In the genomic region with DNA sequence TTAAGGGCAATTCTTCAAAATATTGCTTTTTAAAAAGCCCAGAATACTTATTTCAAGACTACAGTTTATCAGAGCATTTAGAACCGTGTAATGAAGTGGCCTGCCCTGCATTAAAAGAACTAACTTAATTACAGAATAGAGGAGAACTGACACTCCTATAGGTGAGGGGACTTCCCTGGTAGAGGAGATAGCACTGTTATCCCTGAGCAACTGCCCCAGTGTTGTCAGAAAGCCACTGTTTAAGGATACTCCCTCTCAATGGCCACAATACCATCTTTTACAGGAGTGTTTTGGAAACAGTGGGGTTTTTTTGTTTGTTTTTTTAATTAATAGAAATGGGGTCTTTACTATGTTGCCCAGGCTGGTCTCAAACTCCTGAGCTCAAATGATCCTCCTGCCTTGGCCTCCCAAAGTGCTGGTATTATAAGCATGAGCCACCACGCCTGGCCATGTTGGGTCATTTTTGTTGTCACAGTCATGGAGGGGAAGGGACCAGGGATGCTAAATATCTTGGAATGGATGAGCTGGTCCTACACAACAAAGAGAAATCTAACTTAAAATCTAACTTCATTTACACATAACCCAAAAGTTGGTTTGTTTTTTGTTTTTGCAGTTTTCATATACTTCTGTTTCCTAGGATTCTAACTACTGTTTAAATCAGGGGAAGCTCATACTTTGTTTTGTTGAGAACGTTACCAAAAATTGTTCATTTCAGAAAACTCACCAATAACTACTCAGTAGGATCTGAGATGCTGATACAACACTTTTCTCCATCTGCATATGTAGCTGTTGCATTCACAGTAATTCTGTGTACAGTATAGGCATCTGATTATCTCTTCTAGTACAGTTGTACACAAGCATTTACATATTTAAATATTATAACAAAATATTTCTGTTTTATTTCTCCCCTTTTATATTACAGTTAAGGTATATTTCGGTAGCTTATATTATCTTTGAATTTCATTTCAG, we compare ENCODE assay signal across 13 cellular contexts. TPM values are rescaled to one million over a fixed set of nuclear protein-coding genes. Genes with fewer than 3 reads are reported as not detected.
DNase-seq lines count a peak whose midpoint lies in the region; ATAC-seq and TF ChIP-seq lines count a peak whose summit lies in the region.
"Had no signal": no experiment of that assay in that cellular context is flagged by ENCODE, and none has a peak within 500 bp of the region (broad histone marks: within the 10 kb centered on the region; RNA-seq: fewer than 3 reads in every experiment).

No MANE protein-coding gene starts in this region.

- H3K36me3 Mint-ChIP-seq in activated naive CD8-positive, alpha-beta T cell: peaks cover 35% of the 10 kb centered on the region
- H3K36me3 Mint-ChIP-seq in natural killer cell treated with Interleukin-12 subunit alpha and Interleukin-12 subunit beta and Interleukin-15 and Interleukin-18, amount 100 ng/mL, for 72 hours: peaks cover 13% of the 10 kb centered on the region

- peaks cover 10 to 17% of the 10 kb centered on the region in 2 experiments; a peak in 2 of 4 replicates for H3K36me3 ChIP-seq in HCT116 (ENCODE audit: control insufficient read depth in 1 of 2, insufficient read depth in 2 of 2, low read length in 2 of 2)
- peaks cover 79% of the 10 kb centered on the region for H3K36me3 ChIP-seq in MG63
- H3K36me3 ChIP-seq: breast epithelium had no signal

- H3K9me3 Mint-ChIP-seq in activated naive CD8-positive, alpha-beta T cell (ENCODE audit: low read depth): no peaks in the 10 kb centered on the region
- H3K9me3 Mint-ChIP-seq in natural killer cell treated with Interleukin-12 subunit alpha and Interleukin-12 subunit beta and Interleukin-15 and Interleukin-18, amount 100 ng/mL, for 72 hours: no peaks in the 10 kb centered on the region

- TF ChIP-seq RAD21 in HCT116 (IDR thresholded peaks at IDR 0.05; ENCODE audit: low read depth): no peak

- DNase-seq in DMS 273 (lab: John Stamatoyannopoulos, UW; ENCODE audit: unreplicated experiment) (peak; percentile 12), DMS 273 treated with DMSO at 0.1 percent for 48 hours (lab: John Stamatoyannopoulos, UW) (no peak), HCT116 (ENCODE audit: low read depth, low spot score) (no peak), MG63 (no peak), DMS79 (lab: John Stamatoyannopoulos, UW) (no peak)
- no peak for DNase-seq in natural killer cell treated with Interleukin-12 subunit alpha and Interleukin-12 subunit beta and Interleukin-15 and Interleukin-18, amount 100 ng/mL, for 72 hours (ENCODE audit: low spot score)
- DNase-seq in stimulated activated CD4-positive, alpha-beta T cell treated with anti-CD3 and anti-CD28 coated beads, Interleukin-4, amount 100 ng/mL, for 1 hour: no peak
- DNase-seq: 8988T, COR-L47, sigmoid colon, testis had no signal

- CTCF ChIA-PET in HCT116 (lab: Charles Lee): interaction anchor here (1.9 kb wide), 1 partner anchor 78 kb away, joined by 4 read pairs; no protein-coding TSS in a partner anchor

- H3K4me1 ChIP-seq in HCT116 (ENCODE audit: control insufficient read depth in 1 of 2, insufficient read depth in 2 of 2, low read length in 2 of 2): peaks cover 12 to 40% of the 10 kb centered on the region in 2 experiments

- RAD21 ChIA-PET in HCT116 (lab: Charles Lee; ENCODE audit: low non-redundant PET in 1 of 2, low total read pairs in 2 of 2, uncharacterized antibody in 2 of 2, unreplicated experiment in 2 of 2): interaction anchor here in 1 of 2 experiments (0.8 kb wide), 1 partner anchor 269 kb away, joined by 3 read pairs; no protein-coding TSS in a partner anchor

- no peaks in the 10 kb centered on the region for H3K9me2 ChIP-seq in HCT116 (ENCODE audit: insufficient read depth)

- intact Hi-C loops in HCT116 (cut with micrococcal nuclease): no loop called here

- H3K9me3 ChIP-seq in HCT116 (ENCODE audit: control insufficient read depth in 1 of 2, insufficient read depth in 1 of 2, low read depth in 1 of 2, low read length in 2 of 2) (no peaks in the 10 kb centered on the region), MG63 (no peaks in the 10 kb centered on the region)
- H3K9me3 ChIP-seq: breast epithelium, sigmoid colon, testis had no signal

- BruUV-seq in HCT116 (replicated peaks; lab: Mats Ljungman, UMichigan): no TSS peak

- TF ChIP-seq POLR2A in HCT116 (IDR thresholded peaks at IDR 0.05; ENCODE audit: borderline replicate concordance, extremely low read depth, insufficient read depth, insufficient read length): no peak

- no peak for ATAC-seq in HCT116
- ATAC-seq in natural killer cell treated with Interleukin-12 subunit alpha and Interleukin-12 subunit beta and Interleukin-15 and Interleukin-18, amount 100 ng/mL, for 72 hours: no peak

- peaks cover 32% of the 10 kb centered on the region for H3K79me2 ChIP-seq in HCT116 (ENCODE audit: insufficient read depth, low read length)

- H3K4me1 Mint-ChIP-seq in activated naive CD8-positive, alpha-beta T cell (ENCODE audit: low read depth): peaks cover 32% of the 10 kb centered on the region
- H3K4me1 Mint-ChIP-seq in natural killer cell treated with Interleukin-12 subunit alpha and Interleukin-12 subunit beta and Interleukin-15 and Interleukin-18, amount 100 ng/mL, for 72 hours (ENCODE audit: low read depth in 2 of 2): peaks cover 27 to 34% of the 10 kb centered on the region in 2 donors

- peak overlapping the region; percentile 51 for H3K27ac Mint-ChIP-seq in activated naive CD8-positive, alpha-beta T cell
- peak overlapping the region; percentile 92 to 94 for H3K27ac Mint-ChIP-seq in natural killer cell treated with Interleukin-12 subunit alpha and Interleukin-12 subunit beta and Interleukin-15 and Interleukin-18, amount 100 ng/mL, for 72 hours

- H3K4me2 ChIP-seq in HCT116 (ENCODE audit: low read length): peak overlapping the region; percentile 80

- no peak overlapping the region for H3K9ac ChIP-seq in HCT116 (ENCODE audit: low read length)

- no peak overlapping the region for H3K27ac ChIP-seq in HCT116 (ENCODE audit: low read depth, low read length)
- H3K27ac ChIP-seq: breast epithelium, testis had no signal

- TF ChIP-seq CTCF in HCT116 (IDR thresholded peaks at IDR 0.05 in 2 of 3, conservative IDR thresholded peaks at IDR 0.05 in 1 of 3; ENCODE audit: borderline replicate concordance in 1 of 3, insufficient read depth in 1 of 3, low read depth in 2 of 3, low read length in 2 of 3): no peak

- POLR2A ChIA-PET in HCT116 (lab: Charles Lee): interaction anchor here (1.3 to 1.9 kb wide), 2 partner anchors 8 to 269 kb away, joined by 3 to 4 read pairs; a partner anchor contains a TSS

- no peak overlapping the region for H3K4me3 ChIP-seq in HCT116 (replicated peaks in 1 of 2; ENCODE audit: low read depth in 1 of 2, low read length in 2 of 2)
- H3K4me3 ChIP-seq in MG63: no peak overlapping the region
- H3K4me3 ChIP-seq: breast epithelium, sigmoid colon, testis had no signal

- H2AFZ ChIP-seq in HCT116 (ENCODE audit: low read depth, low read length, poor library complexity, severe bottlenecking): no peak overlapping the region

- no peaks in the 10 kb centered on the region for H3K27me3 Mint-ChIP-seq in activated naive CD8-positive, alpha-beta T cell
- no peaks in the 10 kb centered on the region for H3K27me3 Mint-ChIP-seq in natural killer cell treated with Interleukin-12 subunit alpha and Interleukin-12 subunit beta and Interleukin-15 and Interleukin-18, amount 100 ng/mL, for 72 hours

- H3K27me3 ChIP-seq in HCT116 (ENCODE audit: insufficient read depth, low read length): no peaks in the 10 kb centered on the region
- no peaks in the 10 kb centered on the region for H3K27me3 ChIP-seq in MG63
- H3K27me3 ChIP-seq: breast epithelium, sigmoid colon, testis had no signal

- peak overlapping the region; percentile 98 for H3K4me3 Mint-ChIP-seq in activated naive CD8-positive, alpha-beta T cell
- peak overlapping the region; percentile 98 for H3K4me3 Mint-ChIP-seq in natural killer cell treated with Interleukin-12 subunit alpha and Interleukin-12 subunit beta and Interleukin-15 and Interleukin-18, amount 100 ng/mL, for 72 hours

- H4K20me1 ChIP-seq in HCT116 (ENCODE audit: insufficient read depth): no peaks in the 10 kb centered on the region

TF ChIP-seq in HCT116, 20 proteins besides CTCF, POLR2A, EP300 and RAD21 (continues in another document):
- TF ChIP-seq, protein P1, sequence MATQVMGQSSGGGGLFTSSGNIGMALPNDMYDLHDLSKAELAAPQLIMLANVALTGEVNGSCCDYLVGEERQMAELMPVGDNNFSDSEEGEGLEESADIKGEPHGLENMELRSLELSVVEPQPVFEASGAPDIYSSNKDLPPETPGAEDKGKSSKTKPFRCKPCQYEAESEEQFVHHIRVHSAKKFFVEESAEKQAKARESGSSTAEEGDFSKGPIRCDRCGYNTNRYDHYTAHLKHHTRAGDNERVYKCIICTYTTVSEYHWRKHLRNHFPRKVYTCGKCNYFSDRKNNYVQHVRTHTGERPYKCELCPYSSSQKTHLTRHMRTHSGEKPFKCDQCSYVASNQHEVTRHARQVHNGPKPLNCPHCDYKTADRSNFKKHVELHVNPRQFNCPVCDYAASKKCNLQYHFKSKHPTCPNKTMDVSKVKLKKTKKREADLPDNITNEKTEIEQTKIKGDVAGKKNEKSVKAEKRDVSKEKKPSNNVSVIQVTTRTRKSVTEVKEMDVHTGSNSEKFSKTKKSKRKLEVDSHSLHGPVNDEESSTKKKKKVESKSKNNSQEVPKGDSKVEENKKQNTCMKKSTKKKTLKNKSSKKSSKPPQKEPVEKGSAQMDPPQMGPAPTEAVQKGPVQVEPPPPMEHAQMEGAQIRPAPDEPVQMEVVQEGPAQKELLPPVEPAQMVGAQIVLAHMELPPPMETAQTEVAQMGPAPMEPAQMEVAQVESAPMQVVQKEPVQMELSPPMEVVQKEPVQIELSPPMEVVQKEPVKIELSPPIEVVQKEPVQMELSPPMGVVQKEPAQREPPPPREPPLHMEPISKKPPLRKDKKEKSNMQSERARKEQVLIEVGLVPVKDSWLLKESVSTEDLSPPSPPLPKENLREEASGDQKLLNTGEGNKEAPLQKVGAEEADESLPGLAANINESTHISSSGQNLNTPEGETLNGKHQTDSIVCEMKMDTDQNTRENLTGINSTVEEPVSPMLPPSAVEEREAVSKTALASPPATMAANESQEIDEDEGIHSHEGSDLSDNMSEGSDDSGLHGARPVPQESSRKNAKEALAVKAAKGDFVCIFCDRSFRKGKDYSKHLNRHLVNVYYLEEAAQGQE (IDR thresholded peaks at IDR 0.05; ENCODE audit: low read depth): no peak

RNA-seq across cellular contexts. Expression of a gene that starts 8.1 kb away (rescaled TPM):
- total RNA-seq in HCT116 (2021; ENCODE audit: unreplicated experiment): 1,055 TPM
- polyA plus RNA-seq in HCT116 (2012): 3,070 and 3,597 TPM in 2 replicates
- total RNA-seq in natural killer cell treated with Interleukin-12 subunit alpha and Interleukin-12 subunit beta and Interleukin-15 and Interleukin-18, amount 100 ng/mL, for 72 hours: 100 to 1,000 TPM; 504 to 846 TPM
- total RNA-seq in MG63 (2014; rRNA removed; shearing (Covaris generic); ENCODE audit: low replicate concordance): 1,350 and 4,050 TPM in 2 replicates

RNA-seq across cellular contexts. Expression of a gene that starts 8.2 kb away (rescaled TPM):
- total RNA-seq in HCT116 (2021; ENCODE audit: unreplicated experiment): 24.8 TPM
- polyA plus RNA-seq in HCT116 (2012): 7.9 and 9.3 TPM in 2 replicates
- 10 to 100 TPM; 12.5 to 27.7 TPM for total RNA-seq in natural killer cell treated with Interleukin-12 subunit alpha and Interleukin-12 subunit beta and Interleukin-15 and Interleukin-18, amount 100 ng/mL, for 72 hours
- total RNA-seq in MG63 (2014; rRNA removed; shearing (Covaris generic); ENCODE audit: low replicate concordance): 0.74 and 1.4 TPM in 2 replicates
